ENCODE assay signal across 4 cellular contexts in the genomic region with DNA sequence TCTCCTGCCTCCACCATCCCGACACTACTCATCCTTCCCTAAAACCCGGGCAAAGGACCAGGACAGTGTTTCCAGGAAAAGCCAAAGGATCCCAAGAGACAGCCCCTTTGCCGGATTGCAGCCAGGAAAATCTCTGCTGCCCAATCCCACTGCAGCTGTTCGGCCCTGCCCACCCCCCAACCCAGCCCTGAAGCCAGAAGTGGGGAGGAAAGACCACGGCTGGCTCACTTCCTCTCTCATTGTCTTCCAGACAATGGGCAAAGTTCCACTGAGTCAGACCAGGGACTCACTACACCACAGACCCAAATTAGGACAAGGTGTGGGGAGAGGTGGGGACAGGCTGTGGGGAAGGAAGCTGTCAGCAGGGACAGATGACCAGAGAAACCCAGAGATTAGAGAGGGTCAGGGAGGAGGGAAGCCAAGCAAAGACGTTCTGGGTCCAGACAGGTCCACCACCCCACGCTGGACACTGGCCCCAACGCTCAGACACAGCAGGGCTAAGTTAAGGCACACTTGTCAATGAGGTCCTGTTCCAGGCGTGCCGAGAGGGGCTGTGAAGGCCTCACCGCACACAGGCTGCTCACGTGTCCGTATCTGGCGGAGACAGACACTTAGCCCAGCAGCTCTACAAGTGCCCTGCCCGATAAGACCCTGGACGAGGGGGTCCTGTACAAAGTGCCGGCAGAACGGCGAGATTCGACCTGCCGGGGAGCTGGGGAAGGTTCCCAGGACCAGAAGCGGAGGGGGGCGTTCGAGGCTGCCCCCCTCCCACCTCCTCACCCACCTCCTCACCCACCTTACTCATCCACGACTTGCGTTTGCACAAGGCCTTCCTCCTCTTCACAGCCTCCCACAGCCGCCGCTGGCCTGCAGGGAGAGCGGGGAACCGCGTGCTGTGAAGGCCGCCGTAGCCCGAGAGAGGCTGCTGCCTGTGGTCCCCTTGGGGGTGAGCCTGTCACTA.
TF ChIP-seq lines count a peak whose summit lies in the region.

No MANE protein-coding gene starts in this region.

TF ChIP-seq in SK-N-SH, 30 proteins besides CTCF, POLR2A, EP300 and RAD21 (continues in another document):
- TF ChIP-seq, protein P1, sequence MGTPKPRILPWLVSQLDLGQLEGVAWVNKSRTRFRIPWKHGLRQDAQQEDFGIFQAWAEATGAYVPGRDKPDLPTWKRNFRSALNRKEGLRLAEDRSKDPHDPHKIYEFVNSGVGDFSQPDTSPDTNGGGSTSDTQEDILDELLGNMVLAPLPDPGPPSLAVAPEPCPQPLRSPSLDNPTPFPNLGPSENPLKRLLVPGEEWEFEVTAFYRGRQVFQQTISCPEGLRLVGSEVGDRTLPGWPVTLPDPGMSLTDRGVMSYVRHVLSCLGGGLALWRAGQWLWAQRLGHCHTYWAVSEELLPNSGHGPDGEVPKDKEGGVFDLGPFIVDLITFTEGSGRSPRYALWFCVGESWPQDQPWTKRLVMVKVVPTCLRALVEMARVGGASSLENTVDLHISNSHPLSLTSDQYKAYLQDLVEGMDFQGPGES (IDR thresholded peaks at IDR 0.05; ENCODE audit: low read depth, low read length) = no peak
- TF ChIP-seq TCF12 (IDR thresholded peaks at IDR 0.05) = no peak
- TF ChIP-seq NFIC (IDR thresholded peaks at IDR 0.05; ENCODE audit: borderline replicate concordance) = no peak
- TF ChIP-seq RCOR1 (IDR thresholded peaks at IDR 0.05; ENCODE audit: low read length) = no peak
- TF ChIP-seq GATA2 (CRISPR knock-in tag; IDR thresholded peaks at IDR 0.05) = no peak
- TF ChIP-seq, protein P2, sequence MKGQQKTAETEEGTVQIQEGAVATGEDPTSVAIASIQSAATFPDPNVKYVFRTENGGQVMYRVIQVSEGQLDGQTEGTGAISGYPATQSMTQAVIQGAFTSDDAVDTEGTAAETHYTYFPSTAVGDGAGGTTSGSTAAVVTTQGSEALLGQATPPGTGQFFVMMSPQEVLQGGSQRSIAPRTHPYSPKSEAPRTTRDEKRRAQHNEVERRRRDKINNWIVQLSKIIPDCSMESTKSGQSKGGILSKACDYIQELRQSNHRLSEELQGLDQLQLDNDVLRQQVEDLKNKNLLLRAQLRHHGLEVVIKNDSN (IDR thresholded peaks at IDR 0.05; ENCODE audit: borderline replicate concordance, low read depth) = no peak
- no peak for TF ChIP-seq EZH2phosphoT487 (IDR thresholded peaks at IDR 0.05; ENCODE audit: borderline replicate concordance, low read depth)
- TF ChIP-seq JUND (IDR thresholded peaks at IDR 0.05) = no peak
- TF ChIP-seq, protein P3, sequence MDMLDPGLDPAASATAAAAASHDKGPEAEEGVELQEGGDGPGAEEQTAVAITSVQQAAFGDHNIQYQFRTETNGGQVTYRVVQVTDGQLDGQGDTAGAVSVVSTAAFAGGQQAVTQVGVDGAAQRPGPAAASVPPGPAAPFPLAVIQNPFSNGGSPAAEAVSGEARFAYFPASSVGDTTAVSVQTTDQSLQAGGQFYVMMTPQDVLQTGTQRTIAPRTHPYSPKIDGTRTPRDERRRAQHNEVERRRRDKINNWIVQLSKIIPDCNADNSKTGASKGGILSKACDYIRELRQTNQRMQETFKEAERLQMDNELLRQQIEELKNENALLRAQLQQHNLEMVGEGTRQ (IDR thresholded peaks at IDR 0.05; ENCODE audit: borderline replicate concordance, low read depth, low read length) = no peak
- no peak for TF ChIP-seq FOXJ3 (CRISPR knock-in tag; IDR thresholded peaks at IDR 0.05)
- no peak for TF ChIP-seq MXI1 (IDR thresholded peaks at IDR 0.05; ENCODE audit: low read depth, low read length)
- TF ChIP-seq NRF1 (IDR thresholded peaks at IDR 0.05; ENCODE audit: low read depth, low read length) = no peak
- TF ChIP-seq POLR2AphosphoS5 (IDR thresholded peaks at IDR 0.05; ENCODE audit: low read depth, low read length) = no peak

TF ChIP-seq in SK-N-SH treated with all-trans-retinoic acid at 6 μM for 48 hours, 23 proteins besides CTCF, POLR2A, EP300 and RAD21 (continues in another document):
- TF ChIP-seq, protein P4, sequence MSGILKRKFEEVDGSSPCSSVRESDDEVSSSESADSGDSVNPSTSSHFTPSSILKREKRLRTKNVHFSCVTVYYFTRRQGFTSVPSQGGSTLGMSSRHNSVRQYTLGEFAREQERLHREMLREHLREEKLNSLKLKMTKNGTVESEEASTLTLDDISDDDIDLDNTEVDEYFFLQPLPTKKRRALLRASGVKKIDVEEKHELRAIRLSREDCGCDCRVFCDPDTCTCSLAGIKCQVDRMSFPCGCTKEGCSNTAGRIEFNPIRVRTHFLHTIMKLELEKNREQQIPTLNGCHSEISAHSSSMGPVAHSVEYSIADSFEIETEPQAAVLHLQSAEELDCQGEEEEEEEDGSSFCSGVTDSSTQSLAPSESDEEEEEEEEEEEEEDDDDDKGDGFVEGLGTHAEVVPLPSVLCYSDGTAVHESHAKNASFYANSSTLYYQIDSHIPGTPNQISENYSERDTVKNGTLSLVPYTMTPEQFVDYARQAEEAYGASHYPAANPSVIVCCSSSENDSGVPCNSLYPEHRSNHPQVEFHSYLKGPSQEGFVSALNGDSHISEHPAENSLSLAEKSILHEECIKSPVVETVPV (CRISPR knock-in tag; IDR thresholded peaks at IDR 0.05) = no peak
- no peak for TF ChIP-seq ZC3H10 (CRISPR knock-in tag; IDR thresholded peaks at IDR 0.05)
- TF ChIP-seq ZFP30 (CRISPR knock-in tag; IDR thresholded peaks at IDR 0.05) = no peak
- TF ChIP-seq, protein P5, sequence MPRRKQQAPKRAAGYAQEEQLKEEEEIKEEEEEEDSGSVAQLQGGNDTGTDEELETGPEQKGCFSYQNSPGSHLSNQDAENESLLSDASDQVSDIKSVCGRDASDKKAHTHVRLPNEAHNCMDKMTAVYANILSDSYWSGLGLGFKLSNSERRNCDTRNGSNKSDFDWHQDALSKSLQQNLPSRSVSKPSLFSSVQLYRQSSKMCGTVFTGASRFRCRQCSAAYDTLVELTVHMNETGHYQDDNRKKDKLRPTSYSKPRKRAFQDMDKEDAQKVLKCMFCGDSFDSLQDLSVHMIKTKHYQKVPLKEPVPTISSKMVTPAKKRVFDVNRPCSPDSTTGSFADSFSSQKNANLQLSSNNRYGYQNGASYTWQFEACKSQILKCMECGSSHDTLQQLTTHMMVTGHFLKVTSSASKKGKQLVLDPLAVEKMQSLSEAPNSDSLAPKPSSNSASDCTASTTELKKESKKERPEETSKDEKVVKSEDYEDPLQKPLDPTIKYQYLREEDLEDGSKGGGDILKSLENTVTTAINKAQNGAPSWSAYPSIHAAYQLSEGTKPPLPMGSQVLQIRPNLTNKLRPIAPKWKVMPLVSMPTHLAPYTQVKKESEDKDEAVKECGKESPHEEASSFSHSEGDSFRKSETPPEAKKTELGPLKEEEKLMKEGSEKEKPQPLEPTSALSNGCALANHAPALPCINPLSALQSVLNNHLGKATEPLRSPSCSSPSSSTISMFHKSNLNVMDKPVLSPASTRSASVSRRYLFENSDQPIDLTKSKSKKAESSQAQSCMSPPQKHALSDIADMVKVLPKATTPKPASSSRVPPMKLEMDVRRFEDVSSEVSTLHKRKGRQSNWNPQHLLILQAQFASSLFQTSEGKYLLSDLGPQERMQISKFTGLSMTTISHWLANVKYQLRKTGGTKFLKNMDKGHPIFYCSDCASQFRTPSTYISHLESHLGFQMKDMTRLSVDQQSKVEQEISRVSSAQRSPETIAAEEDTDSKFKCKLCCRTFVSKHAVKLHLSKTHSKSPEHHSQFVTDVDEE (CRISPR knock-in tag; IDR thresholded peaks at IDR 0.05) = no peak
- TF ChIP-seq OSR1 (CRISPR knock-in tag; IDR thresholded peaks at IDR 0.05) = no peak
- TF ChIP-seq ZFP3 (CRISPR knock-in tag; IDR thresholded peaks at IDR 0.05) = no peak

TF ChIP-seq in H1, 55 proteins besides CTCF, POLR2A, EP300 and RAD21:
- no peak for TF ChIP-seq FOSL1 (IDR thresholded peaks at IDR 0.05; ENCODE audit: insufficient read depth, low read depth, low read length)
- no peak for TF ChIP-seq JUN (IDR thresholded peaks at IDR 0.05; ENCODE audit: low read depth, low read length)
- no peak for TF ChIP-seq BCL11A (IDR thresholded peaks at IDR 0.05; ENCODE audit: low read depth in 2 of 2, low read length in 2 of 2)
- TF ChIP-seq, protein P6, sequence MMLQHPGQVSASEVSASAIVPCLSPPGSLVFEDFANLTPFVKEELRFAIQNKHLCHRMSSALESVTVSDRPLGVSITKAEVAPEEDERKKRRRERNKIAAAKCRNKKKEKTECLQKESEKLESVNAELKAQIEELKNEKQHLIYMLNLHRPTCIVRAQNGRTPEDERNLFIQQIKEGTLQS (IDR thresholded peaks at IDR 0.05; ENCODE audit: insufficient read depth, low read depth, low read length) = no peak
- no peak for TF ChIP-seq CHD2 (IDR thresholded peaks at IDR 0.05; ENCODE audit: low read length)

TF ChIP-seq in HepG2, 621 proteins besides CTCF, POLR2A, EP300 and RAD21:
- TF ChIP-seq HNRNPLL (IDR thresholded peaks at IDR 0.05; ENCODE audit: low read depth, low read length, poor library complexity, severe bottlenecking) (peak; percentile 39), ARNTL (CRISPR knock-in tag; IDR thresholded peaks at IDR 0.05) (no peak)
TF ChIP-seq in HepG2: peak in this region for 1.
